Comparison of ENCODE assay signal across 8 cellular contexts in the genomic region with DNA sequence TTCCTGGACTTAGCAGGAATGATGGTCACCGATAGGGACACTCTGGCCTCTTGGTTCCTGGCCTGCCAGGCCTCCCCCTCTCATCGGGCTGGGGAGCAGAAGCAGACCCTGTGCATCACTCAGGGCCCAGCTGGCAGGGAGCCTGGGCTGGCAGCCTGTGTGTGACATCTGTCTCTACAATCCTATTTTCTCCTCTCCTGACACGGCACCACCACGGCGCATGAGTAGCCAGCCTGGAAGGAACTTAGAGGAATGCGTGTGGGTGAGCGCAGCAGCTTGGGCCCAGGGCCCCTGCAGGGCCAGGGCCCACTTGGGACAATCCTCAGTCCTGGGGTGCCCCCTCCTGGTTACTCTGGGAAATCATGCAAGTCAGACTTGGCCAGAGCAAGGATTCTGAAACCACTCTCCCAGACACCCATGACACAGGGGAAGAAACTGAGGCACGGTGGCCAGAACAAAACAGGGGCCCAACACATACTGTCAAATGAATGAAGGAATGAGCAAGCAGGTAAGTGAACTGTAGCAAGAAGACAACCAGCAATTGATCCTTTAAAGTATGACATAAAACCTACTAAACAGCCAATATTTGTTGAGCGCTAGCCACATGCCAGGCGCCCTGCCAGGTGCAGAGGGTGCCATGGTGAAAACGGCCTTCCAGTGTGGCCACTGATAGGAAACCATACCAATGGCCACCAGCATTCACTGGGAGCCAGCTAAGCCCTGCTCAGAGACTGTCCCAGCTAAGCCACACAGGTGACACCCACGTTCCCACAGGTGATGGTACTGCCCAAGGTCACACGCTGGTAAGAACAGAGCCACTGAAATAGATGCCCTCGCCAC. TPM values are rescaled to one million over a fixed set of nuclear protein-coding genes. Genes with fewer than 3 reads are reported as not detected.
A peak's percentile ranks its signal among the peaks of the same experiment; 100 is the strongest.
DNase-seq lines count a peak whose midpoint lies in the region; ATAC-seq and TF ChIP-seq lines count a peak whose summit lies in the region.

No MANE protein-coding gene starts in this region.

- TF ChIP-seq EP300 in suprapubic skin (IDR thresholded peaks at IDR 0.05) = no peak

- H3K27ac Mint-ChIP-seq in CD4-positive, CD25-positive, alpha-beta regulatory T cell = peak overlapping the region in 1 of 3 donors; percentile 71
- no peak overlapping the region for H3K27ac Mint-ChIP-seq in activated T-helper 2 cell treated with anti-CD3 and anti-CD28 coated beads, Interferon-gamma antibody, Interleukin-2, Interleukin-4, amounts not matched to agents 10 μg/mL and 5 μg/mL and 100 μg/mL, durations not matched to agents 14 hours and 24 hours and 36 hours

- WGBS in suprapubic skin = 54% methylated on average over 9 of the region's 14 CpGs

- DNase-seq in CD4-positive, CD25-positive, alpha-beta regulatory T cell = peak; percentile 46 to 63 (median 62)
- DNase-seq in HK-2 (ENCODE audit: unreplicated experiment) (peak; percentile 71), RKO (ENCODE audit: low spot score) (peak; percentile 69), foreskin fibroblast (peak; percentile 70 to 88), omental fat pad (ENCODE audit: low spot score) (peak; percentile 58), suprapubic skin (ENCODE audit: low spot score in 2 of 2) (no peak)
- peak; percentile 46 for DNase-seq in activated T-helper 2 cell treated with anti-CD3 and anti-CD28 coated beads, Interferon-gamma antibody, Interleukin-2, Interleukin-4, amounts not matched to agents 10 μg/mL and 5 μg/mL and 100 μg/mL, durations not matched to agents 14 hours and 24 hours and 36 hours (ENCODE audit: low spot score)

- no peak overlapping the region for H3K4me3 ChIP-seq in CD4-positive, CD25-positive, alpha-beta regulatory T cell (ENCODE audit: low read depth, low read length)
- H3K4me3 ChIP-seq in foreskin fibroblast (ENCODE audit: low read depth in 1 of 2, low read length in 2 of 2) (no peak overlapping the region), suprapubic skin (no peak overlapping the region)

- no peaks in the 10 kb centered on the region for H3K9me3 Mint-ChIP-seq in CD4-positive, CD25-positive, alpha-beta regulatory T cell
- no peaks in the 10 kb centered on the region for H3K9me3 Mint-ChIP-seq in activated T-helper 2 cell treated with anti-CD3 and anti-CD28 coated beads, Interferon-gamma antibody, Interleukin-2, Interleukin-4, amounts not matched to agents 10 μg/mL and 5 μg/mL and 100 μg/mL, durations not matched to agents 14 hours and 24 hours and 36 hours

- no peak overlapping the region for H3K27ac ChIP-seq in CD4-positive, CD25-positive, alpha-beta regulatory T cell (ENCODE audit: insufficient read depth, low read length, poor library complexity, severe bottlenecking)
- H3K27ac ChIP-seq in suprapubic skin = no peak overlapping the region

- H3K27me3 ChIP-seq in CD4-positive, CD25-positive, alpha-beta regulatory T cell (ENCODE audit: control insufficient read depth, insufficient read depth, low read length) = no peaks in the 10 kb centered on the region
- H3K27me3 ChIP-seq in suprapubic skin = no peaks in the 10 kb centered on the region

- intact Hi-C loops in activated T-helper 2 cell treated with anti-CD3 and anti-CD28 coated beads, Interferon-gamma antibody, Interleukin-2, Interleukin-4, amounts not matched to agents 10 μg/mL and 5 μg/mL and 100 μg/mL, durations not matched to agents 14 hours and 24 hours and 36 hours (cut with micrococcal nuclease) = loop anchor here (1.0 kb wide), 1 partner anchor 169 kb away; no protein-coding TSS in a partner anchor

- peaks cover 4% of the 10 kb centered on the region for H3K27me3 Mint-ChIP-seq in CD4-positive, CD25-positive, alpha-beta regulatory T cell
- H3K27me3 Mint-ChIP-seq in activated T-helper 2 cell treated with anti-CD3 and anti-CD28 coated beads, Interferon-gamma antibody, Interleukin-2, Interleukin-4, amounts not matched to agents 10 μg/mL and 5 μg/mL and 100 μg/mL, durations not matched to agents 14 hours and 24 hours and 36 hours (ENCODE audit: low read depth) = peaks cover 3% of the 10 kb centered on the region

- no peaks in the 10 kb centered on the region for H3K36me3 ChIP-seq in CD4-positive, CD25-positive, alpha-beta regulatory T cell (ENCODE audit: control insufficient read depth, insufficient read depth, low read length)
- H3K36me3 ChIP-seq in suprapubic skin = no peaks in the 10 kb centered on the region

- H3K4me1 ChIP-seq in CD4-positive, CD25-positive, alpha-beta regulatory T cell (ENCODE audit: control insufficient read depth, insufficient read depth, low read length, poor library complexity, severe bottlenecking) = no peaks in the 10 kb centered on the region
- peaks cover 2% of the 10 kb centered on the region for H3K4me1 ChIP-seq in suprapubic skin

- peak; percentile 68 for TF ChIP-seq CTCF in foreskin fibroblast (IDR thresholded peaks at IDR 0.05; ENCODE audit: low read depth, low read length)
- peak in 1 of 3 donors; percentile 21 for TF ChIP-seq CTCF in omental fat pad (IDR thresholded peaks at IDR 0.05)
- peak; percentile 51 for TF ChIP-seq CTCF in suprapubic skin (IDR thresholded peaks at IDR 0.05)

- peak; percentile 55 to 75 for ATAC-seq in CD4-positive, CD25-positive, alpha-beta regulatory T cell (ENCODE audit: low read depth in 2 of 2)
- ATAC-seq in omental fat pad (ENCODE audit: low FRiP score) = peak; percentile 71
- ATAC-seq in HG03442 (IDR thresholded peaks at IDR 0.05; ENCODE audit: unreplicated experiment) = no peak

- H3K9me3 ChIP-seq in CD4-positive, CD25-positive, alpha-beta regulatory T cell (ENCODE audit: control insufficient read depth in 2 of 2, low read length in 2 of 2) = no peaks in the 10 kb centered on the region
- no peaks in the 10 kb centered on the region for H3K9me3 ChIP-seq in suprapubic skin

- peaks cover 0 to 3% (median 0%) of the 10 kb centered on the region in 4 donors for H3K4me1 Mint-ChIP-seq in CD4-positive, CD25-positive, alpha-beta regulatory T cell
- no peaks in the 10 kb centered on the region for H3K4me1 Mint-ChIP-seq in activated T-helper 2 cell treated with anti-CD3 and anti-CD28 coated beads, Interferon-gamma antibody, Interleukin-2, Interleukin-4, amounts not matched to agents 10 μg/mL and 5 μg/mL and 100 μg/mL, durations not matched to agents 14 hours and 24 hours and 36 hours (ENCODE audit: low read depth)

- no peaks in the 10 kb centered on the region for H3K36me3 Mint-ChIP-seq in CD4-positive, CD25-positive, alpha-beta regulatory T cell
- H3K36me3 Mint-ChIP-seq in activated T-helper 2 cell treated with anti-CD3 and anti-CD28 coated beads, Interferon-gamma antibody, Interleukin-2, Interleukin-4, amounts not matched to agents 10 μg/mL and 5 μg/mL and 100 μg/mL, durations not matched to agents 14 hours and 24 hours and 36 hours (ENCODE audit: low read depth) = no peaks in the 10 kb centered on the region

- H3K4me3 Mint-ChIP-seq in CD4-positive, CD25-positive, alpha-beta regulatory T cell = no peak overlapping the region
- no peak overlapping the region for H3K4me3 Mint-ChIP-seq in activated T-helper 2 cell treated with anti-CD3 and anti-CD28 coated beads, Interferon-gamma antibody, Interleukin-2, Interleukin-4, amounts not matched to agents 10 μg/mL and 5 μg/mL and 100 μg/mL, durations not matched to agents 14 hours and 24 hours and 36 hours (ENCODE audit: low read depth)

- TF ChIP-seq POLR2A in suprapubic skin (IDR thresholded peaks at IDR 0.05) = no peak

RNA-seq across cellular contexts. Expression of a gene that starts 13.3 kb away (rescaled TPM):
- total RNA-seq in CD4-positive, CD25-positive, alpha-beta regulatory T cell = not detected
- under 1 TPM in 2 of 4 donors, not detected in 2; 0.15 to 0.29 TPM for polyA plus RNA-seq in CD4-positive, CD25-positive, alpha-beta regulatory T cell
- not detected in 2 replicates for total RNA-seq in activated T-helper 2 cell treated with anti-CD3 and anti-CD28 coated beads, Interferon-gamma antibody, Interleukin-2, Interleukin-4, amounts not matched to agents 10 μg/mL and 5 μg/mL and 100 μg/mL, durations not matched to agents 14 hours and 24 hours and 36 hours
- total RNA-seq in omental fat pad = 1 to 10 TPM in 1 of 4 donors, not detected in 3; 1.3 TPM
- 1 to 10 TPM in 1 of 4 donors, under 1 TPM in 1, not detected in 2; 0.91 to 1.1 TPM for total RNA-seq in suprapubic skin

RNA-seq across cellular contexts. Expression of a gene that starts 16.8 kb away (rescaled TPM):
- 0.17 TPM for total RNA-seq in CD4-positive, CD25-positive, alpha-beta regulatory T cell
- polyA plus RNA-seq in CD4-positive, CD25-positive, alpha-beta regulatory T cell = under 1 TPM in 3 of 4 donors, not detected in 1; 0.42 to 0.61 (median 0.56) TPM
- total RNA-seq in activated T-helper 2 cell treated with anti-CD3 and anti-CD28 coated beads, Interferon-gamma antibody, Interleukin-2, Interleukin-4, amounts not matched to agents 10 μg/mL and 5 μg/mL and 100 μg/mL, durations not matched to agents 14 hours and 24 hours and 36 hours = not detected in 2 replicates
- total RNA-seq in omental fat pad (1 to 10 TPM; 1.6 to 5.7 (median 2.9) TPM), suprapubic skin (1 to 10 TPM; 1.7 to 3.1 (median 2.9) TPM)

RNA-seq across cellular contexts. Expression of a gene that starts 51.8 kb away (rescaled TPM):
- 66.3 TPM for total RNA-seq in CD4-positive, CD25-positive, alpha-beta regulatory T cell
- polyA plus RNA-seq in CD4-positive, CD25-positive, alpha-beta regulatory T cell = 1 to 10 TPM; 2.6 to 7.1 (median 2.8) TPM
- 32.0 and 36.0 TPM in 2 replicates for total RNA-seq in activated T-helper 2 cell treated with anti-CD3 and anti-CD28 coated beads, Interferon-gamma antibody, Interleukin-2, Interleukin-4, amounts not matched to agents 10 μg/mL and 5 μg/mL and 100 μg/mL, durations not matched to agents 14 hours and 24 hours and 36 hours
- total RNA-seq in omental fat pad (100 to 1,000 TPM in 1 of 4 donors, 10 to 100 TPM in 3; 34.8 to 128 (median 51.4) TPM), suprapubic skin (10 to 100 TPM; 72.8 to 87.8 (median 79.3) TPM)

RNA-seq across cellular contexts. Expression of a gene that starts 58.2 kb away (rescaled TPM):
- 3.6 TPM for total RNA-seq in CD4-positive, CD25-positive, alpha-beta regulatory T cell
- under 1 TPM in 2 of 4 donors, not detected in 2; 0.05 to 0.06 TPM for polyA plus RNA-seq in CD4-positive, CD25-positive, alpha-beta regulatory T cell
- total RNA-seq in activated T-helper 2 cell treated with anti-CD3 and anti-CD28 coated beads, Interferon-gamma antibody, Interleukin-2, Interleukin-4, amounts not matched to agents 10 μg/mL and 5 μg/mL and 100 μg/mL, durations not matched to agents 14 hours and 24 hours and 36 hours = 0.32 and 0.39 TPM in 2 replicates
- total RNA-seq in omental fat pad = 10 to 100 TPM in 3 of 4 donors, 1 to 10 TPM in 1; 8.6 to 25.1 (median 16.5) TPM
- 1 to 10 TPM; 2.1 to 5.8 (median 3.0) TPM for total RNA-seq in suprapubic skin

Comparison
In these comparisons a context has a peak if more than half of its experiments do, and no peak if none do; other contexts are left out.
1. DNase-seq: peak in CD4-positive, CD25-positive, alpha-beta regulatory T cell (3 of 3), HK-2 (single experiment), RKO (single experiment), activated T-helper 2 cell treated with anti-CD3 and anti-CD28 coated beads, Interferon-gamma antibody, Interleukin-2, Interleukin-4, amounts not matched to agents 10 μg/mL and 5 μg/mL and 100 μg/mL, durations not matched to agents 14 hours and 24 hours and 36 hours (single experiment), foreskin fibroblast (2 of 2) and omental fat pad (single experiment); none in suprapubic skin (0 of 2).